In genomic region chr4:108940086-108941033, GRCh38 we compare ENCODE assay signal across 19 cellular contexts.
DNase-seq lines count a peak whose midpoint lies in the region; ATAC-seq and TF ChIP-seq lines count a peak whose summit lies in the region.
"Had no signal": no experiment of that assay in that cellular context is flagged by ENCODE, and none has a peak within 500 bp of the region (broad histone marks: within the 10 kb centered on the region; RNA-seq: fewer than 3 reads in every experiment).

No MANE protein-coding gene starts in this region.

- no peak overlapping the region for H3K27ac ChIP-seq in MM.1S (ENCODE audit: low read length)
- H3K27ac ChIP-seq: coronary artery, gastroesophageal sphincter, thoracic aorta had no signal

- peaks cover 8% of the 10 kb centered on the region for H3K4me1 ChIP-seq in MM.1S (ENCODE audit: low read length)
- H3K4me1 ChIP-seq: Caco-2, gastroesophageal sphincter had no signal

- CTCF ChIA-PET in activated CD4-positive, alpha-beta T cell treated with anti-CD3 and anti-CD28 coated beads for 36 hours (lab: Charles Lee) = no interaction called here

- H3K9ac ChIP-seq in MM.1S (ENCODE audit: low read length) = no peak overlapping the region

- H3K27ac Mint-ChIP-seq in activated CD4-positive, alpha-beta T cell treated with anti-CD3 and anti-CD28 coated beads for 36 hours = no peak overlapping the region
- H3K27ac Mint-ChIP-seq: activated CD8-positive, alpha-beta T cell treated with anti-CD3 and anti-CD28 coated beads for 36 hours; activated naive CD4-positive, alpha-beta T cell treated with anti-CD3 and anti-CD28 coated beads, Interleukin-2, amount 50 U/mL, for 24 hours; memory B cell; natural killer cell treated with Interleukin-12 subunit alpha and Interleukin-12 subunit beta and Interleukin-15 and Interleukin-18, amount 100 ng/mL, for 72 hours; progenitor cell of endocrine pancreas had no signal

- no peaks in the 10 kb centered on the region for H3K27me3 ChIP-seq in MM.1S (replicated peaks; ENCODE audit: insufficient read depth, low read length)
- H3K27me3 ChIP-seq: gastroesophageal sphincter had no signal

- H3K36me3 Mint-ChIP-seq in activated CD4-positive, alpha-beta T cell treated with anti-CD3 and anti-CD28 coated beads for 36 hours (ENCODE audit: low read depth) = no peaks in the 10 kb centered on the region
- H3K36me3 Mint-ChIP-seq: activated naive CD4-positive, alpha-beta T cell treated with anti-CD3 and anti-CD28 coated beads, Interleukin-2, amount 50 U/mL, for 24 hours; memory B cell; natural killer cell treated with Interleukin-12 subunit alpha and Interleukin-12 subunit beta and Interleukin-15 and Interleukin-18, amount 100 ng/mL, for 72 hours had no signal

- DNase-seq in H4 (ENCODE audit: low spot score) = peak; percentile 6
- peak; percentile 53 for DNase-seq in MM.1S
- DNase-seq in astrocyte of the hippocampus (ENCODE audit: low read depth, low spot score) = peak; percentile 60
- DNase-seq in kidney tubule cell (ENCODE audit: low spot score) = peak; percentile 83
- DNase-seq in NCI-H446 treated with DMSO at 0.1 percent for 48 hours (lab: John Stamatoyannopoulos, UW) = no peak
- no peak for DNase-seq in activated CD4-positive, alpha-beta T cell treated with anti-CD3 and anti-CD28 coated beads for 36 hours
- no peak for DNase-seq in DMS 273 treated with DMSO at 0.1 percent for 48 hours (lab: John Stamatoyannopoulos, UW)
- DNase-seq: activated CD8-positive, alpha-beta T cell treated with anti-CD3 and anti-CD28 coated beads for 36 hours; activated T-cell treated with anti-CD3 and anti-CD28 coated beads, Interleukin-2, amount 50 U/mL, for 4 hours; Caco-2; NCI-H1930 had no signal

- H3K79me2 ChIP-seq in MM.1S (ENCODE audit: low read length) = no peaks in the 10 kb centered on the region

- POLR2A ChIA-PET in activated CD4-positive, alpha-beta T cell treated with anti-CD3 and anti-CD28 coated beads for 36 hours (lab: Charles Lee) = no interaction called here

- no peak for ATAC-seq in HG03432 (IDR thresholded peaks at IDR 0.05; ENCODE audit: unreplicated experiment)
- ATAC-seq in activated CD4-positive, alpha-beta T cell treated with anti-CD3 and anti-CD28 coated beads for 36 hours = no peak
- ATAC-seq: activated CD8-positive, alpha-beta T cell treated with anti-CD3 and anti-CD28 coated beads for 36 hours; activated T-cell treated with anti-CD3 and anti-CD28 coated beads, Interleukin-2, amount 50 U/mL, for 4 hours; gastroesophageal sphincter; natural killer cell treated with Interleukin-12 subunit alpha and Interleukin-12 subunit beta and Interleukin-15 and Interleukin-18, amount 100 ng/mL, for 72 hours had no signal

- no peak overlapping the region for H3K4me3 Mint-ChIP-seq in activated CD4-positive, alpha-beta T cell treated with anti-CD3 and anti-CD28 coated beads for 36 hours
- H3K4me3 Mint-ChIP-seq: activated CD8-positive, alpha-beta T cell treated with anti-CD3 and anti-CD28 coated beads for 36 hours; activated naive CD4-positive, alpha-beta T cell treated with anti-CD3 and anti-CD28 coated beads, Interleukin-2, amount 50 U/mL, for 24 hours; activated T-cell treated with anti-CD3 and anti-CD28 coated beads, Interleukin-2, amount 50 U/mL, for 4 hours; memory B cell; natural killer cell treated with Interleukin-12 subunit alpha and Interleukin-12 subunit beta and Interleukin-15 and Interleukin-18, amount 100 ng/mL, for 72 hours had no signal

- no peak overlapping the region for H2AFZ ChIP-seq in MM.1S (ENCODE audit: low read length)

- H3K4me2 ChIP-seq in MM.1S (ENCODE audit: low read depth, low read length) = 0 out of 2 replicates have a peak overlapping the region, but pooled peaks have one; percentile 10

- H3K9me3 ChIP-seq in MM.1S (replicated peaks; ENCODE audit: insufficient read depth, low read length) = no peaks in the 10 kb centered on the region
- H3K9me3 ChIP-seq: Caco-2, gastroesophageal sphincter, thoracic aorta had no signal

- intact Hi-C loops in activated CD4-positive, alpha-beta T cell treated with anti-CD3 and anti-CD28 coated beads for 36 hours (cut with DNase I, micrococcal nuclease) = no loop called here

- no peaks in the 10 kb centered on the region for H3K36me3 ChIP-seq in MM.1S (replicated peaks; ENCODE audit: insufficient read depth, low read length)
- H3K36me3 ChIP-seq: gastroesophageal sphincter, thoracic aorta had no signal

- H3K9me3 Mint-ChIP-seq in activated CD4-positive, alpha-beta T cell treated with anti-CD3 and anti-CD28 coated beads for 36 hours (ENCODE audit: low read depth) = no peaks in the 10 kb centered on the region
- H3K9me3 Mint-ChIP-seq: activated CD8-positive, alpha-beta T cell treated with anti-CD3 and anti-CD28 coated beads for 36 hours; activated naive CD4-positive, alpha-beta T cell treated with anti-CD3 and anti-CD28 coated beads, Interleukin-2, amount 50 U/mL, for 24 hours; activated T-cell treated with anti-CD3 and anti-CD28 coated beads, Interleukin-2, amount 50 U/mL, for 4 hours; memory B cell; natural killer cell treated with Interleukin-12 subunit alpha and Interleukin-12 subunit beta and Interleukin-15 and Interleukin-18, amount 100 ng/mL, for 72 hours had no signal

- H3K4me3 ChIP-seq in MM.1S (ENCODE audit: low read length) = no peak overlapping the region
- H3K4me3 ChIP-seq: coronary artery, gastroesophageal sphincter, thoracic aorta had no signal

- H3K9me2 ChIP-seq in MM.1S (replicated peaks; ENCODE audit: insufficient read depth, low read length) = no peaks in the 10 kb centered on the region

- no peaks in the 10 kb centered on the region for H3K4me1 Mint-ChIP-seq in activated CD4-positive, alpha-beta T cell treated with anti-CD3 and anti-CD28 coated beads for 36 hours
- H3K4me1 Mint-ChIP-seq: activated naive CD4-positive, alpha-beta T cell treated with anti-CD3 and anti-CD28 coated beads, Interleukin-2, amount 50 U/mL, for 24 hours; memory B cell had no signal

- H3F3A ChIP-seq in MM.1S (ENCODE audit: insufficient read depth, low read length) = no peaks in the 10 kb centered on the region

- TF ChIP-seq CTCF in MM.1S (IDR thresholded peaks at IDR 0.05; ENCODE audit: low read length) = no peak

- no peaks in the 10 kb centered on the region for H3K27me3 Mint-ChIP-seq in activated CD4-positive, alpha-beta T cell treated with anti-CD3 and anti-CD28 coated beads for 36 hours
- H3K27me3 Mint-ChIP-seq: activated CD8-positive, alpha-beta T cell treated with anti-CD3 and anti-CD28 coated beads for 36 hours; activated naive CD4-positive, alpha-beta T cell treated with anti-CD3 and anti-CD28 coated beads, Interleukin-2, amount 50 U/mL, for 24 hours; memory B cell; natural killer cell treated with Interleukin-12 subunit alpha and Interleukin-12 subunit beta and Interleukin-15 and Interleukin-18, amount 100 ng/mL, for 72 hours; progenitor cell of endocrine pancreas had no signal

- no peaks in the 10 kb centered on the region for H4K20me1 ChIP-seq in MM.1S (ENCODE audit: insufficient read depth, low read length)

Comparison
In these comparisons a context has a peak if more than half of its experiments do, and no peak if none do; other contexts are left out.
1. DNase-seq: peak in H4 (single experiment), MM.1S (single experiment), astrocyte of the hippocampus (single experiment) and kidney tubule cell (single experiment); none in NCI-H446 treated with DMSO at 0.1 percent for 48 hours (single experiment), activated CD4-positive, alpha-beta T cell treated with anti-CD3 and anti-CD28 coated beads for 36 hours (single experiment) and DMS 273 treated with DMSO at 0.1 percent for 48 hours (single experiment).